Comparison of ENCODE assay signal across 8 cellular contexts in the genomic region with DNA sequence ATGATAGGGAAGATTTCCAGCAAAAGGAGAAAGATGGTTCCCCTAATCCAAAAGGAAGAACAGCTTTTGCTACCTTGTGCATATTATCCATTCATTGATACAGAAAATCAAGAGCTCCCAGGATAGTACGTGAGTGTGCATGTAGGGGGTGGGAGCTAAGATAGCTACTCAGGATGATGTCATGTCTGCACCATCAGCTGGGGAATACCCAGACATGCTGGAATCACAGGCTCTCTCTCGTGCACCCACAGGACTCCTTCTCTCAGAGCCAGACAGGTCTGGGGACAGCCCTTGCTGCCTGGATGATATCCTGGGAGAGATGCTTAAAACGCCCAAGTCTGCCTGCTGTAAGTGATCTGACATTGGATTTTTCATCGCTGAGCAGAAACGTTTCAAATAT. TPM values are rescaled to one million over a fixed set of nuclear protein-coding genes. Genes with fewer than 3 reads are reported as not detected.
DNase-seq lines count a peak whose midpoint lies in the region; ATAC-seq lines count a peak whose summit lies in the region.

No MANE protein-coding gene starts in this region.

- peak in 1 of 5 donors; percentile 59 for DNase-seq in CD4-positive, alpha-beta memory T cell
- DNase-seq in T1000 (lab: John Stamatoyannopoulos, UW): peak; percentile 13
- DNase-seq in immature natural killer cell: no peak
- DNase-seq in NCI-H748 treated with DMSO at 0.1 percent for 48 hours (lab: John Stamatoyannopoulos, UW): no peak
- no peak for DNase-seq in NCI-H146 (lab: John Stamatoyannopoulos, UW)
- DNase-seq in NCI-H1436 treated with DMSO at 0.1 percent for 48 hours (lab: John Stamatoyannopoulos, UW): no peak
- DNase-seq in Kasumi-1 (lab: John Stamatoyannopoulos, UW): no peak

- H3K36me3 Mint-ChIP-seq in CD4-positive, alpha-beta memory T cell: peaks cover 34% of the 10 kb centered on the region in 2 donors
- peaks cover 0 to 4% (median 3%) of the 10 kb centered on the region in 3 donors for H3K36me3 Mint-ChIP-seq in immature natural killer cell

- no peaks in the 10 kb centered on the region for H3K36me3 ChIP-seq in CD4-positive, alpha-beta memory T cell (ENCODE audit: insufficient read depth, low read length)

- CTCF ChIA-PET in CD4-positive, alpha-beta memory T cell (lab: Charles Lee; ENCODE audit: partially characterized antibody): no interaction called here

- no peak overlapping the region for H3K27ac ChIP-seq in CD4-positive, alpha-beta memory T cell (ENCODE audit: low read depth, low read length)

- peak; percentile 54 for ATAC-seq in GM21737 (IDR thresholded peaks at IDR 0.05; ENCODE audit: unreplicated experiment)

- H3K4me1 ChIP-seq in CD4-positive, alpha-beta memory T cell (ENCODE audit: insufficient read depth, low read length): peaks cover 4% of the 10 kb centered on the region

- H3K27me3 ChIP-seq in CD4-positive, alpha-beta memory T cell (ENCODE audit: insufficient read depth, low read length): no peaks in the 10 kb centered on the region

- H3K9me3 Mint-ChIP-seq in CD4-positive, alpha-beta memory T cell: peaks cover 0 to 9% (median 7%) of the 10 kb centered on the region in 8 donors
- H3K9me3 Mint-ChIP-seq in immature natural killer cell: no peaks in the 10 kb centered on the region

- no peaks in the 10 kb centered on the region for H3K27me3 Mint-ChIP-seq in CD4-positive, alpha-beta memory T cell
- peaks cover 2 to 12% (median 3%) of the 10 kb centered on the region in 3 donors for H3K27me3 Mint-ChIP-seq in immature natural killer cell (ENCODE audit: low read depth in 3 of 3)

- intact Hi-C loops in CD4-positive, alpha-beta memory T cell (cut with micrococcal nuclease): no loop called here

- peaks cover 32 to 49% (median 41%) of the 10 kb centered on the region in 4 donors for H3K4me1 Mint-ChIP-seq in CD4-positive, alpha-beta memory T cell
- H3K4me1 Mint-ChIP-seq in immature natural killer cell: peaks cover 56 to 82% of the 10 kb centered on the region in 2 donors

- H3K9me3 ChIP-seq in CD4-positive, alpha-beta memory T cell (ENCODE audit: control insufficient read depth in 1 of 2, low read length in 2 of 2): peaks cover 0 to 4% of the 10 kb centered on the region in 2 donors

- H3K27ac Mint-ChIP-seq in CD4-positive, alpha-beta memory T cell: peak overlapping the region in 5 of 7 donors; percentile 21 to 85 (median 60)
- H3K27ac Mint-ChIP-seq in immature natural killer cell: peak overlapping the region; percentile 55 to 73 (median 63)

- peak overlapping the region in 2 of 8 donors; percentile 15 to 44 for H3K4me3 Mint-ChIP-seq in CD4-positive, alpha-beta memory T cell
- H3K4me3 Mint-ChIP-seq in immature natural killer cell: no peak overlapping the region

- POLR2A ChIA-PET in CD4-positive, alpha-beta memory T cell (lab: Charles Lee; ENCODE audit: partially characterized antibody): no interaction called here

- no peak overlapping the region for H3K4me3 ChIP-seq in CD4-positive, alpha-beta memory T cell (ENCODE audit: low read length in 2 of 2)

RNA-seq across cellular contexts. Expression of gene FOXN3, which starts 38.9 kb away (rescaled TPM):
- 100 to 1,000 TPM; 109 to 111 TPM for total RNA-seq in CD4-positive, alpha-beta memory T cell
- polyA plus RNA-seq in CD4-positive, alpha-beta memory T cell: 100 to 1,000 TPM in 1 of 2 donors, 10 to 100 TPM in 1; 92.6 to 103 TPM
- polyA plus RNA-seq in immature natural killer cell: 100 to 1,000 TPM in 2 of 3 donors, 10 to 100 TPM in 1; 88.6 to 150 (median 102) TPM
